Comparison of ENCODE assay signal across 14 cellular contexts in genomic region chr6:62391358-62391757, GRCh38.
A peak's percentile ranks its signal among the peaks of the same experiment; 100 is the strongest.
DNase-seq lines count a peak whose midpoint lies in the region; ATAC-seq and TF ChIP-seq lines count a peak whose summit lies in the region.
"Had no signal": no experiment of that assay in that cellular context is flagged by ENCODE, and none has a peak within 500 bp of the region (broad histone marks: within the 10 kb centered on the region; RNA-seq: fewer than 3 reads in every experiment).

No MANE protein-coding gene starts in this region.

- no peak overlapping the region for H3K9ac ChIP-seq in OCI-LY3 (ENCODE audit: low read length)

- no peaks in the 10 kb centered on the region for H3K79me2 ChIP-seq in OCI-LY3 (ENCODE audit: low read length)

- peak overlapping the region; percentile 14; the same call in 1 of the 2 replicates for H3K4me2 ChIP-seq in OCI-LY3 (ENCODE audit: low read length)
- H3K4me2 ChIP-seq: GM23338 had no signal

- TF ChIP-seq CTCF in OCI-LY3 (IDR thresholded peaks at IDR 0.05; ENCODE audit: low read depth, low read length) (no peak), endothelial cell (IDR thresholded peaks at IDR 0.05; ENCODE audit: unreplicated experiment) (no peak)

- H4K20me1 ChIP-seq in OCI-LY3 (ENCODE audit: insufficient read depth, low read length): no peaks in the 10 kb centered on the region

- H3K27me3 Mint-ChIP-seq in endothelial cell (ENCODE audit: unreplicated experiment): no peaks in the 10 kb centered on the region
- H3K27me3 Mint-ChIP-seq in activated naive CD8-positive, alpha-beta T cell treated with anti-CD3 and anti-CD28 coated beads for 36 hours: no peaks in the 10 kb centered on the region
- H3K27me3 Mint-ChIP-seq in T-helper 2 cell treated with Interferon-gamma antibody and Interleukin-4, amounts not matched to agents 5 μg/mL and 100 μg/mL, for 36 hours (ENCODE audit: low read depth): no peaks in the 10 kb centered on the region
- H3K27me3 Mint-ChIP-seq: CD4-positive, alpha-beta memory T cell; IgD-negative memory B cell had no signal

- peak overlapping the region; percentile 75 for H3K27ac Mint-ChIP-seq in endothelial cell (ENCODE audit: unreplicated experiment)
- no peak overlapping the region for H3K27ac Mint-ChIP-seq in activated naive CD8-positive, alpha-beta T cell treated with anti-CD3 and anti-CD28 coated beads for 36 hours
- H3K27ac Mint-ChIP-seq in T-helper 2 cell treated with Interferon-gamma antibody and Interleukin-4, amounts not matched to agents 5 μg/mL and 100 μg/mL, for 36 hours: no peak overlapping the region
- H3K27ac Mint-ChIP-seq: CD4-positive, alpha-beta memory T cell; GM23338; IgD-negative memory B cell had no signal

- H3K9me3 ChIP-seq in OCI-LY3 (ENCODE audit: insufficient read depth, low read length): no peaks in the 10 kb centered on the region
- H3K9me3 ChIP-seq: BE2C had no signal

- no peaks in the 10 kb centered on the region for H3K36me3 ChIP-seq in OCI-LY3 (replicated peaks; ENCODE audit: low read depth, low read length)
- H3K36me3 ChIP-seq: BE2C had no signal

- H3K27ac ChIP-seq in OCI-LY3 (ENCODE audit: low read length): no peak overlapping the region
- H3K27ac ChIP-seq: C4-2B had no signal

- peaks cover 3% of the 10 kb centered on the region for H3K4me1 Mint-ChIP-seq in endothelial cell (ENCODE audit: unreplicated experiment)
- H3K4me1 Mint-ChIP-seq in activated naive CD8-positive, alpha-beta T cell treated with anti-CD3 and anti-CD28 coated beads for 36 hours: no peaks in the 10 kb centered on the region
- H3K4me1 Mint-ChIP-seq in T-helper 2 cell treated with Interferon-gamma antibody and Interleukin-4, amounts not matched to agents 5 μg/mL and 100 μg/mL, for 36 hours (ENCODE audit: low read depth): no peaks in the 10 kb centered on the region
- H3K4me1 Mint-ChIP-seq: CD4-positive, alpha-beta memory T cell had no signal

- no peaks in the 10 kb centered on the region for H3K9me3 Mint-ChIP-seq in endothelial cell (ENCODE audit: unreplicated experiment)
- H3K9me3 Mint-ChIP-seq in activated naive CD8-positive, alpha-beta T cell treated with anti-CD3 and anti-CD28 coated beads for 36 hours: peaks cover 17% of the 10 kb centered on the region
- peaks cover 42% of the 10 kb centered on the region for H3K9me3 Mint-ChIP-seq in T-helper 2 cell treated with Interferon-gamma antibody and Interleukin-4, amounts not matched to agents 5 μg/mL and 100 μg/mL, for 36 hours

- no peaks in the 10 kb centered on the region for H3K36me3 Mint-ChIP-seq in endothelial cell (ENCODE audit: low read depth, unreplicated experiment)
- no peaks in the 10 kb centered on the region for H3K36me3 Mint-ChIP-seq in activated naive CD8-positive, alpha-beta T cell treated with anti-CD3 and anti-CD28 coated beads for 36 hours
- H3K36me3 Mint-ChIP-seq in T-helper 2 cell treated with Interferon-gamma antibody and Interleukin-4, amounts not matched to agents 5 μg/mL and 100 μg/mL, for 36 hours (ENCODE audit: low read depth): no peaks in the 10 kb centered on the region
- H3K36me3 Mint-ChIP-seq: CD4-positive, alpha-beta memory T cell had no signal

- H3K27me3 ChIP-seq in OCI-LY3 (ENCODE audit: low read depth, low read length): no peaks in the 10 kb centered on the region
- H3K27me3 ChIP-seq: BE2C had no signal

- no peak overlapping the region for H2AFZ ChIP-seq in OCI-LY3 (ENCODE audit: low read depth, low read length)
- H2AFZ ChIP-seq: GM23338 had no signal

- ATAC-seq in GM19468 (IDR thresholded peaks at IDR 0.05; ENCODE audit: extremely low read depth, unreplicated experiment): peak; percentile 35
- ATAC-seq in GM18498 (IDR thresholded peaks at IDR 0.05; ENCODE audit: unreplicated experiment): no peak
- ATAC-seq: GM23338 had no signal

- peaks cover 21% of the 10 kb centered on the region for H3K4me1 ChIP-seq in OCI-LY3 (ENCODE audit: low read length)
- H3K4me1 ChIP-seq: BE2C had no signal

- no peak overlapping the region for H3K4me3 ChIP-seq in OCI-LY3 (ENCODE audit: low read length)
- H3K4me3 ChIP-seq: GM23338 had no signal

- DNase-seq in endothelial cell (ENCODE audit: low spot score): no peak
- DNase-seq in islet precursor cell: no peak
- no peak for DNase-seq in activated naive CD8-positive, alpha-beta T cell treated with anti-CD3 and anti-CD28 coated beads for 36 hours
- DNase-seq in T-helper 2 cell treated with Interferon-gamma antibody and Interleukin-4, amounts not matched to agents 5 μg/mL and 100 μg/mL, for 36 hours (ENCODE audit: low spot score): no peak
- DNase-seq: BE2C; CD4-positive, alpha-beta memory T cell; DMS79; H7 had no signal

- H3K4me3 Mint-ChIP-seq in endothelial cell (ENCODE audit: unreplicated experiment): no peak overlapping the region
- H3K4me3 Mint-ChIP-seq in activated naive CD8-positive, alpha-beta T cell treated with anti-CD3 and anti-CD28 coated beads for 36 hours: no peak overlapping the region
- H3K4me3 Mint-ChIP-seq in T-helper 2 cell treated with Interferon-gamma antibody and Interleukin-4, amounts not matched to agents 5 μg/mL and 100 μg/mL, for 36 hours: no peak overlapping the region
- H3K4me3 Mint-ChIP-seq: CD4-positive, alpha-beta memory T cell; GM23338; IgD-negative memory B cell had no signal
